ENCODE assay signal across 19 cellular contexts in genomic region chr10:93577565-93577964, GRCh38. TPM values are rescaled to one million over a fixed set of nuclear protein-coding genes. Genes with fewer than 3 reads are reported as not detected.
DNase-seq lines count a peak whose midpoint lies in the region; ATAC-seq and TF ChIP-seq lines count a peak whose summit lies in the region.
"Had no signal": no experiment of that assay in that cellular context is flagged by ENCODE, and none has a peak within 500 bp of the region (broad histone marks: within the 10 kb centered on the region; RNA-seq: fewer than 3 reads in every experiment).

No MANE protein-coding gene starts in this region.

- peaks cover 33% of the 10 kb centered on the region for H3K4me1 Mint-ChIP-seq in Caco-2 (ENCODE audit: low read depth, unreplicated experiment)
- peaks cover 2% of the 10 kb centered on the region for H3K4me1 Mint-ChIP-seq in activated CD8-positive, alpha-beta T cell treated with anti-CD3 and anti-CD28 coated beads for 36 hours (ENCODE audit: low read depth)
- H3K4me1 Mint-ChIP-seq in naive thymus-derived CD8-positive, alpha-beta T cell = peaks cover 3 to 11% (median 8%) of the 10 kb centered on the region in 4 donors

- no peak for ATAC-seq in activated CD8-positive, alpha-beta T cell treated with anti-CD3 and anti-CD28 coated beads for 36 hours
- ATAC-seq in naive thymus-derived CD8-positive, alpha-beta T cell = no peak
- ATAC-seq in GM21367 (IDR thresholded peaks at IDR 0.05; ENCODE audit: unreplicated experiment) (no peak), HG03571 (IDR thresholded peaks at IDR 0.05; ENCODE audit: unreplicated experiment) (no peak)
- ATAC-seq: CD8-positive, alpha-beta T cell had no signal

- H4K20me1 ChIP-seq in PC-9 (ENCODE audit: insufficient read depth) = no peaks in the 10 kb centered on the region
- H4K20me1 ChIP-seq in hepatocyte (ENCODE audit: insufficient read depth, poor library complexity, severe bottlenecking) = no peaks in the 10 kb centered on the region

- H3K27me3 ChIP-seq in Caco-2 (replicated peaks; ENCODE audit: control insufficient read depth, insufficient read depth, low read length) = no peaks in the 10 kb centered on the region
- no peaks in the 10 kb centered on the region for H3K27me3 ChIP-seq in PC-9 (ENCODE audit: insufficient read depth, low read depth)
- H3K27me3 ChIP-seq in hepatocyte = no peaks in the 10 kb centered on the region

- peak overlapping the region; percentile 8 for H3K27ac Mint-ChIP-seq in Caco-2 (ENCODE audit: unreplicated experiment)
- no peak overlapping the region for H3K27ac Mint-ChIP-seq in activated CD8-positive, alpha-beta T cell treated with anti-CD3 and anti-CD28 coated beads for 36 hours
- H3K27ac Mint-ChIP-seq in naive thymus-derived CD8-positive, alpha-beta T cell = no peak overlapping the region
- H3K27ac Mint-ChIP-seq: CD14-positive monocyte; CD8-positive, alpha-beta T cell; IgD-negative memory B cell had no signal

- H3K27ac ChIP-seq in PC-9 (peak overlapping the region; percentile 26), hepatocyte (peak overlapping the region; percentile 28)
- H3K27ac ChIP-seq: GM23248, KMS-11 had no signal

- H3K79me2 ChIP-seq in PC-9 (ENCODE audit: low read depth) (no peaks in the 10 kb centered on the region), hepatocyte (no peaks in the 10 kb centered on the region)

- no peak overlapping the region for H3K4me3 ChIP-seq in Caco-2 (ENCODE audit: low read depth, low read length)
- no peak overlapping the region for H3K4me3 ChIP-seq in PC-9
- H3K4me3 ChIP-seq in hepatocyte = no peak overlapping the region
- H3K4me3 ChIP-seq: GM23248 had no signal

- no TSS peak for BruUV-seq in Caco-2 (replicated peaks; lab: Mats Ljungman, UMichigan)
- BruUV-seq in PC-9 (replicated peaks; lab: Mats Ljungman, UMichigan) = no TSS peak

- H3K4me1 ChIP-seq in Caco-2 (peaks cover 39% of the 10 kb centered on the region), PC-9 (replicated peaks; ENCODE audit: insufficient read depth) (peaks cover 33% of the 10 kb centered on the region), hepatocyte (ENCODE audit: insufficient read depth) (no peaks in the 10 kb centered on the region)
- H3K4me1 ChIP-seq: BE2C had no signal

- H3K9me3 ChIP-seq in Caco-2 (peaks cover 4% of the 10 kb centered on the region; the same call in 1 of the 2 replicates), PC-9 (ENCODE audit: insufficient read depth, low read depth) (peaks cover 5% of the 10 kb centered on the region; the same call in 1 of the 2 replicates), hepatocyte (ENCODE audit: low read depth) (no peaks in the 10 kb centered on the region)
- H3K9me3 ChIP-seq: BE2C had no signal

- H3F3A ChIP-seq in PC-9 (ENCODE audit: insufficient read depth, low read depth) = peaks cover 11% of the 10 kb centered on the region; the same call in 1 of the 2 replicates

- H3K9me2 ChIP-seq in PC-9 (ENCODE audit: insufficient read depth) (no peaks in the 10 kb centered on the region), hepatocyte (replicated peaks; ENCODE audit: insufficient read depth) (no peaks in the 10 kb centered on the region)

- CTCF ChIA-PET in Caco-2 (lab: Charles Lee) = interaction anchor here (1.6 kb wide), 1 partner anchor 23 kb away, joined by 3 read pairs; no protein-coding TSS in a partner anchor
- CTCF ChIA-PET in PC-9 (lab: Charles Lee) = no interaction called here
- CTCF ChIA-PET in activated CD8-positive, alpha-beta T cell treated with anti-CD3 and anti-CD28 coated beads for 36 hours (lab: Charles Lee) = no interaction called here

- no peak overlapping the region; the same call in 1 of the 2 replicates for H3K4me2 ChIP-seq in PC-9
- H3K4me2 ChIP-seq in hepatocyte = no peak overlapping the region
- H3K4me2 ChIP-seq: KMS-11 had no signal

- H3K36me3 Mint-ChIP-seq in Caco-2 (ENCODE audit: insufficient read depth, unreplicated experiment) = peaks cover 7% of the 10 kb centered on the region
- H3K36me3 Mint-ChIP-seq in activated CD8-positive, alpha-beta T cell treated with anti-CD3 and anti-CD28 coated beads for 36 hours (ENCODE audit: low read depth) = no peaks in the 10 kb centered on the region
- peaks cover 0 to 18% (median 0%) of the 10 kb centered on the region in 3 donors for H3K36me3 Mint-ChIP-seq in naive thymus-derived CD8-positive, alpha-beta T cell
- H3K36me3 Mint-ChIP-seq: CD8-positive, alpha-beta T cell; IgD-negative memory B cell had no signal

- H3K9me3 Mint-ChIP-seq in Caco-2 (ENCODE audit: unreplicated experiment) = peaks cover 9% of the 10 kb centered on the region
- peaks cover 4% of the 10 kb centered on the region for H3K9me3 Mint-ChIP-seq in activated CD8-positive, alpha-beta T cell treated with anti-CD3 and anti-CD28 coated beads for 36 hours
- H3K9me3 Mint-ChIP-seq in naive thymus-derived CD8-positive, alpha-beta T cell = peaks cover 0 to 21% (median 11%) of the 10 kb centered on the region in 9 donors

- POLR2A ChIA-PET in Caco-2 (lab: Charles Lee) (no interaction called here), PC-9 (lab: Charles Lee; ENCODE audit: unreplicated experiment) (no interaction called here)
- POLR2A ChIA-PET in activated CD8-positive, alpha-beta T cell treated with anti-CD3 and anti-CD28 coated beads for 36 hours (lab: Charles Lee) = no interaction called here
- POLR2A ChIA-PET in naive thymus-derived CD8-positive, alpha-beta T cell (lab: Charles Lee) = no interaction called here

- H3K4me3 Mint-ChIP-seq in Caco-2 (ENCODE audit: unreplicated experiment) = no peak overlapping the region
- H3K4me3 Mint-ChIP-seq in activated CD8-positive, alpha-beta T cell treated with anti-CD3 and anti-CD28 coated beads for 36 hours = no peak overlapping the region
- no peak overlapping the region for H3K4me3 Mint-ChIP-seq in naive thymus-derived CD8-positive, alpha-beta T cell
- H3K4me3 Mint-ChIP-seq: CD14-positive monocyte; CD8-positive, alpha-beta T cell; IgD-negative memory B cell had no signal

- no peaks in the 10 kb centered on the region for H3K27me3 Mint-ChIP-seq in Caco-2 (ENCODE audit: insufficient read depth, unreplicated experiment)
- H3K27me3 Mint-ChIP-seq in activated CD8-positive, alpha-beta T cell treated with anti-CD3 and anti-CD28 coated beads for 36 hours = peaks cover 11% of the 10 kb centered on the region
- peaks cover 13 to 24% (median 23%) of the 10 kb centered on the region in 5 donors for H3K27me3 Mint-ChIP-seq in naive thymus-derived CD8-positive, alpha-beta T cell

- TF ChIP-seq CTCF in Caco-2 (IDR thresholded peaks at IDR 0.05; ENCODE audit: insufficient read depth in 1 of 2, low read depth in 1 of 2, low read length in 1 of 2, severe bottlenecking in 1 of 2, unreplicated experiment in 1 of 2) = no peak
- no peak for TF ChIP-seq CTCF in PC-9 (conservative IDR thresholded peaks at IDR 0.05)
- no peak for TF ChIP-seq CTCF in hepatocyte (IDR thresholded peaks at IDR 0.05; ENCODE audit: poor library complexity)
- TF ChIP-seq CTCF in activated CD8-positive, alpha-beta T cell treated with anti-CD3 and anti-CD28 coated beads for 36 hours (IDR thresholded peaks at IDR 0.05) = no peak

- intact Hi-C loops in Caco-2 (cut with micrococcal nuclease; ENCODE audit: unreplicated experiment) (no loop called here), PC-9 (cut with micrococcal nuclease; ENCODE audit: unreplicated experiment) (no loop called here)
- intact Hi-C loops in activated CD8-positive, alpha-beta T cell treated with anti-CD3 and anti-CD28 coated beads for 36 hours (cut with micrococcal nuclease) = no loop called here

- H3K36me3 ChIP-seq in Caco-2 (ENCODE audit: control insufficient read depth, insufficient read depth, low read length) = no peaks in the 10 kb centered on the region
- H3K36me3 ChIP-seq in PC-9 (ENCODE audit: low read depth) = 0 out of 2 replicates have a peak, but pooled peaks cover 6% of the 10 kb centered on the region
- H3K36me3 ChIP-seq in hepatocyte (replicated peaks; ENCODE audit: insufficient read depth, low read depth) = no peaks in the 10 kb centered on the region
- H3K36me3 ChIP-seq: BE2C had no signal

- H2AFZ ChIP-seq in PC-9 (no peak overlapping the region), hepatocyte (no peak overlapping the region)
- H2AFZ ChIP-seq: GM23248 had no signal

- WGBS in hepatocyte (ENCODE audit: low lambda C conversion rate, missing lambda C conversion rate) = 78% methylated on average over 3 of the region's 3 CpGs

- DNase-seq in Caco-2 (no peak), PC-9 (no peak), hepatocyte (ENCODE audit: low spot score) (no peak)
- no peak for DNase-seq in activated CD8-positive, alpha-beta T cell treated with anti-CD3 and anti-CD28 coated beads for 36 hours
- no peak for DNase-seq in naive thymus-derived CD8-positive, alpha-beta T cell
- DNase-seq: BE2C; CD8-positive, alpha-beta T cell; COR-L47; GM23248; H7 had no signal

RNA-seq across cellular contexts. Expression of gene FFAR4, which starts 11.1 kb away (rescaled TPM):
- total RNA-seq in Caco-2 (2022) (2.5 and 2.7 TPM in 2 replicates), PC-9 (2021) (0.25 TPM in 1 of 2 replicates, not detected in the other), hepatocyte (0.16 TPM in 1 of 2 replicates, not detected in the other)
- polyA plus RNA-seq in hepatocyte = 0.04 and 0.53 TPM in 2 replicates
- total RNA-seq in activated CD8-positive, alpha-beta T cell treated with anti-CD3 and anti-CD28 coated beads for 36 hours = not detected
- not detected for total RNA-seq in naive thymus-derived CD8-positive, alpha-beta T cell
- not detected for polyA plus RNA-seq in naive thymus-derived CD8-positive, alpha-beta T cell
- total RNA-seq: A172; CD8-positive, alpha-beta T cell; Daoy; GM23248; H7; HT1080 had no signal
- polyA plus RNA-seq: AG04450, GM23248, IgD-negative memory B cell had no signal

RNA-seq across cellular contexts. Expression of gene RBP4, which starts 23.5 kb away (rescaled TPM):
- total RNA-seq in Caco-2 (2022) (255 and 258 TPM in 2 replicates), PC-9 (2021) (0.57 TPM in 1 of 2 replicates, not detected in the other), hepatocyte (494 and 527 TPM in 2 replicates)
- 761 and 997 TPM in 2 replicates for polyA plus RNA-seq in hepatocyte
- total RNA-seq in activated CD8-positive, alpha-beta T cell treated with anti-CD3 and anti-CD28 coated beads for 36 hours = not detected
- total RNA-seq in naive thymus-derived CD8-positive, alpha-beta T cell = not detected
- not detected for polyA plus RNA-seq in naive thymus-derived CD8-positive, alpha-beta T cell
- total RNA-seq: A172; CD8-positive, alpha-beta T cell; Daoy; GM23248 had no signal
- polyA plus RNA-seq: AG04450, IgD-negative memory B cell had no signal

RNA-seq across cellular contexts. Expression of gene PDE6C, which starts 34.8 kb away (rescaled TPM):
- total RNA-seq in Caco-2 (2022) (not detected in 2 replicates), PC-9 (2021) (not detected in 2 replicates), hepatocyte (0.07 and 0.08 TPM in 2 replicates)
- 0.15 TPM in 1 of 2 replicates, not detected in the other for polyA plus RNA-seq in hepatocyte
- total RNA-seq in activated CD8-positive, alpha-beta T cell treated with anti-CD3 and anti-CD28 coated beads for 36 hours = not detected
- not detected for total RNA-seq in naive thymus-derived CD8-positive, alpha-beta T cell
- under 1 TPM in 1 of 3 donors, not detected in 2; 0.19 TPM for polyA plus RNA-seq in naive thymus-derived CD8-positive, alpha-beta T cell
- total RNA-seq: A172; CD8-positive, alpha-beta T cell; Daoy; GM23248; H7; HT1080 had no signal
- polyA plus RNA-seq: AG04450, CD14-positive monocyte, GM23248, IgD-negative memory B cell had no signal

Comparison
In these comparisons a context has a peak if more than half of its experiments do, and no peak if none do; other contexts are left out.
1. RNA of gene RBP4, which starts 23.5 kb away (total RNA-seq): 494 to 527 TPM in hepatocyte and 255 to 258 TPM in Caco-2; 0.57 TPM in PC-9, not detected in activated CD8-positive, alpha-beta T cell treated with anti-CD3 and anti-CD28 coated beads for 36 hours and not detected in naive thymus-derived CD8-positive, alpha-beta T cell; every median in the first group is over 100 times any median in the second.